ENCODE assay signal across 8 cellular contexts in genomic region chr7:148264933-148265557, GRCh38.
DNase-seq lines count a peak whose midpoint lies in the region; ATAC-seq and TF ChIP-seq lines count a peak whose summit lies in the region.

No MANE protein-coding gene starts in this region.

- H3K4me3 ChIP-seq in mesendoderm (ENCODE audit: low read length), result no peak overlapping the region

- no peak overlapping the region for H3K23ac ChIP-seq in mesendoderm (ENCODE audit: low read length)

- no peaks in the 10 kb centered on the region for H3K27me3 Mint-ChIP-seq in brain

- H3K79me1 ChIP-seq in mesendoderm (ENCODE audit: low read length), result no peaks in the 10 kb centered on the region

- peak overlapping the region; percentile 9 for H3K4ac ChIP-seq in mesendoderm (ENCODE audit: low read depth, low read length)

- no peak overlapping the region for H2AK5ac ChIP-seq in mesendoderm (ENCODE audit: low read length)

- H3K18ac ChIP-seq in mesendoderm (ENCODE audit: low read length), result no peak overlapping the region

- no peaks in the 10 kb centered on the region for H3K79me2 ChIP-seq in mesendoderm (ENCODE audit: control insufficient read depth, insufficient read depth, low read length)

- ATAC-seq in HG02588 (IDR thresholded peaks at IDR 0.05; ENCODE audit: unreplicated experiment), result peak; percentile 42

- H3K56ac ChIP-seq in mesendoderm (ENCODE audit: low read length), result peak overlapping the region; percentile 58

- DNase-seq in SKM-1 treated with dmso at 0.1 percent for 144 hours (lab: John Stamatoyannopoulos, UW; ENCODE audit: unreplicated experiment) (peak; percentile 0), SKM-1 (lab: John Stamatoyannopoulos, UW; ENCODE audit: unreplicated experiment) (no peak), NCI-H2171 treated with DMSO at 0.1 percent for 48 hours (lab: John Stamatoyannopoulos, UW) (peak; percentile 79), mesendoderm (peak; percentile 83), substantia nigra (lab: John Stamatoyannopoulos, UW) (no peak), ecto neural progenitor cell (ENCODE audit: low spot score) (no peak)

- H4K8ac ChIP-seq in mesendoderm (ENCODE audit: low read depth, low read length), result no peak overlapping the region

- H2BK5ac ChIP-seq in mesendoderm (ENCODE audit: low read length), result no peak overlapping the region

- no peaks in the 10 kb centered on the region for H3K9me3 Mint-ChIP-seq in brain

- H2BK15ac ChIP-seq in mesendoderm (replicated peaks; ENCODE audit: low read depth), result peak overlapping the region; percentile 64

- no peak overlapping the region for H3K27ac Mint-ChIP-seq in brain

- no peaks in the 10 kb centered on the region for H3K36me3 ChIP-seq in mesendoderm (ENCODE audit: control insufficient read depth, insufficient read depth, low read length)

- no peaks in the 10 kb centered on the region for H3K36me3 Mint-ChIP-seq in brain

- WGBS in mesendoderm (ENCODE audit: extremely low coverage, insufficient coverage, low lambda C conversion rate), result no CpG with 5 or more reads among the region's 7 CpGs

- no peak overlapping the region for H2BK120ac ChIP-seq in mesendoderm (ENCODE audit: low read depth, low read length)

- H3K27me3 ChIP-seq in mesendoderm (ENCODE audit: insufficient read depth, low read length, poor library complexity), result no peaks in the 10 kb centered on the region

- TF ChIP-seq CTCF in brain (conservative IDR thresholded peaks at IDR 0.05), result peak; percentile 79 to 92

- H3K9ac ChIP-seq in mesendoderm (ENCODE audit: low read length), result no peak overlapping the region

- H3K27ac ChIP-seq in mesendoderm (ENCODE audit: low read depth, low read length) (no peak overlapping the region), substantia nigra (ENCODE audit: low read depth, low read length, poor library complexity, severe bottlenecking) (no peak overlapping the region)

- no peak overlapping the region for H3K4me2 ChIP-seq in mesendoderm (ENCODE audit: low read length)

- no peak overlapping the region for H3K4me3 Mint-ChIP-seq in brain

- no peak overlapping the region for H4K5ac ChIP-seq in mesendoderm (ENCODE audit: low read length)

- peaks cover 21% of the 10 kb centered on the region for H3K4me1 Mint-ChIP-seq in brain

- H3K4me1 ChIP-seq in mesendoderm (ENCODE audit: control insufficient read depth, low read depth, low read length), result no peaks in the 10 kb centered on the region

Comparison
In these comparisons a context has a peak if more than half of its experiments do, and no peak if none do; other contexts are left out.
1. DNase-seq: peak in SKM-1 treated with dmso at 0.1 percent for 144 hours (single experiment), NCI-H2171 treated with DMSO at 0.1 percent for 48 hours (single experiment) and mesendoderm (single experiment); none in SKM-1 (single experiment), substantia nigra (0 of 49) and ecto neural progenitor cell (single experiment).